8 cellular contexts compared by ENCODE assay signal in genomic region chr15:79970921-79971434, GRCh38. TPM values are rescaled to one million over a fixed set of nuclear protein-coding genes. Genes with fewer than 3 reads are reported as not detected.
A peak's percentile ranks its signal among the peaks of the same experiment; 100 is the strongest.
DNase-seq lines count a peak whose midpoint lies in the region; ATAC-seq and TF ChIP-seq lines count a peak whose summit lies in the region.

TSS of gene BCL2A1 (minus strand) at chr15:79971196. CDS start at chr15:79971119, 77 bp downstream.

- CTCF ChIA-PET in Panc1 (lab: Charles Lee) (no interaction called here), WTC11 (lab: Charles Lee) (no interaction called here)

- TF ChIP-seq POLR2A in vagina (IDR thresholded peaks at IDR 0.05), result no peak

- H3K4me1 Mint-ChIP-seq in stimulated activated memory B cell treated with anti-CD40 and anti-IgM and Interleukin-4, amounts not matched to agents 10 μg/mL and 1 μg/mL and 100 μg/mL, for 72 hours, result peaks cover 60% of the 10 kb centered on the region
- peaks cover 10% of the 10 kb centered on the region for H3K4me1 Mint-ChIP-seq in WTC11

- POLR2A ChIA-PET in Panc1 (lab: Charles Lee), result interaction anchor here (1.4 kb wide), 1 partner anchor 48 kb away, joined by 8 read pairs; no protein-coding TSS in a partner anchor
- POLR2A ChIA-PET in WTC11 (lab: Charles Lee), result no interaction called here

- H3K4me1 ChIP-seq in Panc1 (ENCODE audit: control insufficient read depth, insufficient read depth, low read length) (peaks cover 27% of the 10 kb centered on the region), vagina (no peaks in the 10 kb centered on the region)

- ATAC-seq in HG02798 (IDR thresholded peaks at IDR 0.05; ENCODE audit: poor library complexity, unreplicated experiment), result peak; percentile 57
- peak; percentile 70 for ATAC-seq in Panc1
- peak; percentile 93 for ATAC-seq in stimulated activated memory B cell treated with anti-CD40 and anti-IgM and Interleukin-4, amounts not matched to agents 10 μg/mL and 1 μg/mL and 100 μg/mL, for 72 hours
- no peak for ATAC-seq in WTC11

- peaks cover 4% of the 10 kb centered on the region for H3K9me3 Mint-ChIP-seq in stimulated activated memory B cell treated with anti-CD40 and anti-IgM and Interleukin-4, amounts not matched to agents 10 μg/mL and 1 μg/mL and 100 μg/mL, for 72 hours
- no peaks in the 10 kb centered on the region for H3K9me3 Mint-ChIP-seq in WTC11

- DNase-seq in GM13976 (ENCODE audit: low spot score) (peak; percentile 52), Panc1 (ENCODE audit: low read depth, low spot score) (peak; percentile 93), kidney glomerular epithelial cell (lab: John Stamatoyannopoulos, UW) (peak; percentile 74), WTC11 (ENCODE audit: low spot score) (no peak), vagina (ENCODE audit: extremely low spot score in 2 of 2) (no peak)
- DNase-seq in activated effector memory CD4-positive, alpha-beta T cell treated with anti-CD3 and anti-CD28 coated beads, Interleukin-2, amount 50 U/mL, for 16 hours, result peak; percentile 84

- no peaks in the 10 kb centered on the region for H3K27me3 Mint-ChIP-seq in stimulated activated memory B cell treated with anti-CD40 and anti-IgM and Interleukin-4, amounts not matched to agents 10 μg/mL and 1 μg/mL and 100 μg/mL, for 72 hours
- H3K27me3 Mint-ChIP-seq in WTC11 (ENCODE audit: low read depth), result no peaks in the 10 kb centered on the region

- H3K27ac Mint-ChIP-seq in stimulated activated memory B cell treated with anti-CD40 and anti-IgM and Interleukin-4, amounts not matched to agents 10 μg/mL and 1 μg/mL and 100 μg/mL, for 72 hours, result peak within 1 kb of the TSS; percentile 99
- no peak within 1 kb of the TSS for H3K27ac Mint-ChIP-seq in WTC11

- H3K27me3 ChIP-seq in Panc1 (ENCODE audit: control insufficient read depth, insufficient read depth, low read length) (no peaks in the 10 kb centered on the region), vagina (no peaks in the 10 kb centered on the region)

- H3K27ac ChIP-seq in Panc1 (ENCODE audit: low read length), result peak within 1 kb of the TSS; percentile 70
- no peak within 1 kb of the TSS for H3K27ac ChIP-seq in vagina

- H3K9me3 ChIP-seq in Panc1 (ENCODE audit: control insufficient read depth, insufficient read depth, low read depth, low read length) (no peaks in the 10 kb centered on the region), vagina (no peaks in the 10 kb centered on the region)

- no peak for TF ChIP-seq CTCF in GM13976 (IDR thresholded peaks at IDR 0.05; ENCODE audit: borderline replicate concordance, control extremely low read depth, extremely low read depth, insufficient read depth, missing control alignments)
- TF ChIP-seq CTCF in Panc1 (IDR thresholded peaks at IDR 0.05), result no peak
- TF ChIP-seq CTCF in WTC11 (IDR thresholded peaks at IDR 0.05), result no peak
- TF ChIP-seq CTCF in vagina (IDR thresholded peaks at IDR 0.05), result no peak

- H3K4me3 ChIP-seq in Panc1 (ENCODE audit: low read depth in 2 of 2, low read length in 2 of 2) (peak within 1 kb of the TSS; percentile 23 to 49), vagina (no peak within 1 kb of the TSS)

- H3K36me3 ChIP-seq in Panc1 (ENCODE audit: control insufficient read depth, insufficient read depth, low read length) (no peaks in the 10 kb centered on the region), vagina (no peaks in the 10 kb centered on the region)

- in situ Hi-C loops in GM13976 (cut with MboI; ENCODE audit: low sequenced_read_pairs, unreplicated experiment) (no loop called here), Panc1 (cut with HindIII; ENCODE audit: low pct_unique_long_range_greater_than_20kb, low sequenced_read_pairs) (no loop called here)

- peaks cover 19% of the 10 kb centered on the region for H3K36me3 Mint-ChIP-seq in stimulated activated memory B cell treated with anti-CD40 and anti-IgM and Interleukin-4, amounts not matched to agents 10 μg/mL and 1 μg/mL and 100 μg/mL, for 72 hours
- H3K36me3 Mint-ChIP-seq in WTC11, result no peaks in the 10 kb centered on the region

- intact Hi-C loops in Panc1 (cut with micrococcal nuclease; ENCODE audit: unreplicated experiment) (no loop called here), vagina (cut with DNase I) (no loop called here)

- BruUV-seq in Panc1 (replicated peaks; lab: Mats Ljungman, UMichigan), result no TSS peak

- H3K4me3 Mint-ChIP-seq in stimulated activated memory B cell treated with anti-CD40 and anti-IgM and Interleukin-4, amounts not matched to agents 10 μg/mL and 1 μg/mL and 100 μg/mL, for 72 hours, result peak within 1 kb of the TSS; percentile 88
- H3K4me3 Mint-ChIP-seq in WTC11, result no peak within 1 kb of the TSS

TF ChIP-seq in WTC11, 78 proteins besides CTCF, POLR2A, EP300 and RAD21 (continues in another document):
- TF ChIP-seq ESRRA (CRISPR knock-in tag; IDR thresholded peaks at IDR 0.05; ENCODE audit: borderline replicate concordance) (no peak), TEAD1 (CRISPR knock-in tag; IDR thresholded peaks at IDR 0.05) (no peak), GABPB1 (CRISPR knock-in tag; IDR thresholded peaks at IDR 0.05) (no peak), NR3C1 (CRISPR knock-in tag; conservative IDR thresholded peaks at IDR 0.05; ENCODE audit: low read depth) (no peak), ELF4 (CRISPR knock-in tag; IDR thresholded peaks at IDR 0.05; ENCODE audit: low read depth) (no peak), NFATC4 (CRISPR knock-in tag; IDR thresholded peaks at IDR 0.05) (no peak), IRF1 (CRISPR knock-in tag; IDR thresholded peaks at IDR 0.05) (no peak), ZNF317 (CRISPR knock-in tag; IDR thresholded peaks at IDR 0.05; ENCODE audit: borderline replicate concordance, low read depth) (no peak), ZNF532 (CRISPR knock-in tag; IDR thresholded peaks at IDR 0.05; ENCODE audit: borderline replicate concordance) (no peak), E2F5 (CRISPR knock-in tag; IDR thresholded peaks at IDR 0.05) (no peak), ERG (CRISPR knock-in tag; IDR thresholded peaks at IDR 0.05) (no peak), SP1 (CRISPR knock-in tag; conservative IDR thresholded peaks at IDR 0.05) (no peak)

RNA-seq across cellular contexts. Expression of gene BCL2A1, which starts in this region (rescaled TPM):
- 4.7 TPM for total RNA-seq in Panc1 (2021; ENCODE audit: unreplicated experiment)
- 0.52 TPM for polyA plus RNA-seq in Panc1 (2012; ENCODE audit: insufficient read length)
- total RNA-seq in WTC11 (2021), result 0.25 to 0.32 TPM (median 0.28 TPM) in 3 replicates
- total RNA-seq in vagina, result 1.7 TPM

Comparison
In these comparisons a context has a peak if more than half of its experiments do, and no peak if none do; other contexts are left out.
1. DNase-seq: peak in GM13976 (single experiment), Panc1 (single experiment), activated effector memory CD4-positive, alpha-beta T cell treated with anti-CD3 and anti-CD28 coated beads, Interleukin-2, amount 50 U/mL, for 16 hours (single experiment) and kidney glomerular epithelial cell (single experiment); none in WTC11 (single experiment) and vagina (0 of 2).
2. H3K4me3 ChIP-seq: peak in Panc1 (2 of 2); none in vagina (0 of 2).